Comparison of ENCODE assay signal across 24 cellular contexts in the genomic region with DNA sequence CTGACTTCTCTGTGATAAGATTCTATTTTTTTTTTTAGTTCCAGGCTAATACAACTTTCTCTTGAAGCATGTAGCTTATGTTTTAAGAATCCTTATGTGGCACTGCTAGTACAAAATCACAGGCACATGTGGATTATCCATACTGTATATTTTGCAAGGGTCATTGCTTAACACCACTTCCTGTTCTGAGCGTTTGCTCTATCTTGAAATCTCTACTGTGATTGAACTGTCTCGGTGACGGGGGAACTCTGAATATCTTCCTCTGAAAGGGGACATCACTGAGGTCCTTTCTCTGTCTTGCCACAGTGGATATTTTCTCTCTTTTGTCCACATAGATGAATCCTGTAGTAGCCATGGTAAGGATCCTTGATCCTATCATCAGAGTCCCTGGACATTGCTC. TPM values are rescaled to one million over a fixed set of nuclear protein-coding genes. Genes with fewer than 3 reads are reported as not detected.
DNase-seq lines count a peak whose midpoint lies in the region; ATAC-seq, FAIRE-seq and TF ChIP-seq lines count a peak whose summit lies in the region.
"Had no signal": no experiment of that assay in that cellular context is flagged by ENCODE, and none has a peak within 500 bp of the region (broad histone marks: within the 10 kb centered on the region; RNA-seq: fewer than 3 reads in every experiment).

No MANE protein-coding gene starts in this region.

- H3K9ac ChIP-seq in HepG2 (ENCODE audit: insufficient read depth, low read depth, low read length): no peak overlapping the region; the same call in 1 of the 2 replicates
- no peak overlapping the region for H3K9ac ChIP-seq in smooth muscle cell (ENCODE audit: low read depth)
- H3K9ac ChIP-seq: KMS-11 had no signal

- H3K4me3 ChIP-seq in HepG2 (replicated peaks in 1 of 3; ENCODE audit: insufficient read depth in 1 of 3, low read depth in 2 of 3, low read length in 3 of 3): no peak overlapping the region
- H3K4me3 ChIP-seq in right lobe of liver: no peak overlapping the region
- H3K4me3 ChIP-seq in NB4 (ENCODE audit: low read depth, low read length): no peak overlapping the region
- no peak overlapping the region for H3K4me3 ChIP-seq in smooth muscle cell
- H3K4me3 ChIP-seq: dorsolateral prefrontal cortex, left ventricle myocardium inferior, mucosa of descending colon, upper lobe of right lung had no signal

- peaks cover 4% of the 10 kb centered on the region for H3F3A ChIP-seq in smooth muscle cell (ENCODE audit: low read depth)

- FAIRE-seq in HepG2 (lab: Jason Lieb, UNC): no peak
- FAIRE-seq: H54, TTC549 had no signal

- H3K27ac Mint-ChIP-seq in T-helper 17 cell: peak overlapping the region; percentile 27
- H3K27ac Mint-ChIP-seq: activated naive CD4-positive, alpha-beta T cell treated with anti-CD3 and anti-CD28 coated beads, Interleukin-2, amount 10 ng/mL, durations not matched to agents 7 days and 5 days had no signal

- H2AFZ ChIP-seq in HepG2 (ENCODE audit: low read length) (peak overlapping the region; percentile 18), smooth muscle cell (ENCODE audit: low read depth) (peak overlapping the region; percentile 35)

- TF ChIP-seq CTCF in HepG2 (CRISPR knock-in tag; IDR thresholded peaks at IDR 0.05) (no peak), right lobe of liver (IDR thresholded peaks at IDR 0.05) (no peak), NB4 (IDR thresholded peaks at IDR 0.05; ENCODE audit: low read depth, low read length) (no peak), smooth muscle cell (IDR thresholded peaks at IDR 0.05; ENCODE audit: borderline replicate concordance, insufficient read depth, poor library complexity, severe bottlenecking) (no peak)

- no peak overlapping the region for H3K4me3 Mint-ChIP-seq in T-helper 17 cell
- H3K4me3 Mint-ChIP-seq: activated naive CD4-positive, alpha-beta T cell treated with anti-CD3 and anti-CD28 coated beads, Interleukin-2, amount 10 ng/mL, durations not matched to agents 7 days and 5 days had no signal

- CTCF ChIA-PET in HepG2 (lab: Yijun Ruan, JAX; ENCODE audit: low intra/inter-chr PET ratio, low total read pairs): interaction anchor here (1.2 kb wide), 1 partner anchor 64 kb away, joined by 4 read pairs; no protein-coding TSS in a partner anchor

- H3K27me3 Mint-ChIP-seq in T-helper 17 cell: peaks cover 7% of the 10 kb centered on the region

- peaks cover 2% of the 10 kb centered on the region for H3K36me3 Mint-ChIP-seq in T-helper 17 cell (ENCODE audit: low read depth)
- H3K36me3 Mint-ChIP-seq: activated naive CD4-positive, alpha-beta T cell treated with anti-CD3 and anti-CD28 coated beads, Interleukin-2, amount 10 ng/mL, durations not matched to agents 7 days and 5 days had no signal

- POLR2A ChIA-PET in HepG2 (lab: Yijun Ruan, JAX): no interaction called here

- H3K79me2 ChIP-seq in HepG2 (ENCODE audit: insufficient read depth, low read length): peaks cover 28% of the 10 kb centered on the region
- no peaks in the 10 kb centered on the region for H3K79me2 ChIP-seq in smooth muscle cell (ENCODE audit: low read depth)

- no peak for ATAC-seq in HepG2
- ATAC-seq in right lobe of liver: no peak
- ATAC-seq in T-helper 17 cell: no peak
- no peak for ATAC-seq in HG03159 (IDR thresholded peaks at IDR 0.05; ENCODE audit: unreplicated experiment)
- ATAC-seq in HG02938 (IDR thresholded peaks at IDR 0.05; ENCODE audit: unreplicated experiment): no peak
- ATAC-seq: mucosa of descending colon, upper lobe of right lung had no signal

- 3% methylated on average over 3 of the region's 3 CpGs for WGBS in HepG2 (ENCODE audit: low lambda C conversion rate)
- 23% methylated on average over 3 of the region's 3 CpGs for WGBS in right lobe of liver (ENCODE audit: insufficient coverage, low coverage, low lambda C conversion rate, missing lambda C conversion rate)
- WGBS in smooth muscle cell (ENCODE audit: low lambda C conversion rate): 10% methylated on average over 3 of the region's 3 CpGs

- DNase-seq in HepG2 (ENCODE audit: low spot score) (peak; percentile 45), right lobe of liver (no peak), NB4 (ENCODE audit: low read depth) (peak; percentile 67), T-helper 17 cell (no peak), smooth muscle cell (lab: John Stamatoyannopoulos, UW; ENCODE audit: unreplicated experiment) (no peak), pons (ENCODE audit: low spot score) (no peak)
- DNase-seq: 8988T; activated CD4-positive, alpha-beta T cell treated with anti-CD3 and anti-CD28 coated beads for 48 hours; activated naive CD4-positive, alpha-beta T cell treated with anti-CD3 and anti-CD28 coated beads, Interleukin-2, amount 10 ng/mL, durations not matched to agents 7 days and 5 days; anterior cingulate cortex; central memory CD4-positive, alpha-beta T cell; dorsolateral prefrontal cortex; left ventricle myocardium inferior; mucosa of descending colon; NCI-H2107; NCI-H510A; Right ventricle myocardium superior; substantia nigra; upper lobe of right lung had no signal

- in situ Hi-C loops in HepG2 (cut with HindIII; ENCODE audit: extremely low pct_ligation_motif_present, low pct_unique_long_range_greater_than_20kb): no loop called here

- TF ChIP-seq EP300 in HepG2 (IDR thresholded peaks at IDR 0.05; ENCODE audit: low read depth in 2 of 2, low read length in 2 of 2) (0 out of 4 replicates have a peak, but pooled peaks of 1 of the 2 experiments have one; percentile 6), HepG2 (CRISPR knock-in tag; IDR thresholded peaks at IDR 0.05; ENCODE audit: borderline replicate concordance) (no peak)

- intact Hi-C loops in HepG2 (cut with micrococcal nuclease; ENCODE audit: unreplicated experiment): no loop called here
- intact Hi-C loops in right lobe of liver (cut with DNase I): no loop called here

- H3K9me3 ChIP-seq in HepG2 (ENCODE audit: low read length) (no peaks in the 10 kb centered on the region), right lobe of liver (no peaks in the 10 kb centered on the region), T-helper 17 cell (ENCODE audit: control insufficient read depth, low read length, poor library complexity, severe bottlenecking) (no peaks in the 10 kb centered on the region), smooth muscle cell (replicated peaks; ENCODE audit: low read depth) (no peaks in the 10 kb centered on the region)
- H3K9me3 ChIP-seq: left ventricle myocardium inferior, mucosa of descending colon, upper lobe of right lung had no signal

- H3K36me3 ChIP-seq in HepG2 (replicated peaks in 1 of 2; ENCODE audit: control insufficient read depth in 1 of 2, insufficient read depth in 2 of 2, low read length in 2 of 2) (peaks cover 0 to 3% of the 10 kb centered on the region in 2 experiments; a peak in 1 of 5 replicates), right lobe of liver (no peaks in the 10 kb centered on the region), smooth muscle cell (ENCODE audit: low read depth) (no peaks in the 10 kb centered on the region)
- H3K36me3 ChIP-seq: left ventricle myocardium inferior, upper lobe of right lung had no signal

- peaks cover 18% of the 10 kb centered on the region for H3K4me1 Mint-ChIP-seq in T-helper 17 cell

- TF ChIP-seq POLR2A in HepG2 (IDR thresholded peaks at IDR 0.05; ENCODE audit: insufficient read depth in 1 of 2, low read depth in 2 of 2, low read length in 2 of 2) (no peak), right lobe of liver (IDR thresholded peaks at IDR 0.05) (no peak), NB4 (IDR thresholded peaks at IDR 0.05; ENCODE audit: extremely low read depth, insufficient read length) (no peak)

- H3K27me3 ChIP-seq in HepG2 (ENCODE audit: control insufficient read depth in 1 of 2, insufficient read depth in 2 of 2, low read length in 2 of 2): no peaks in the 10 kb centered on the region
- no peaks in the 10 kb centered on the region for H3K27me3 ChIP-seq in right lobe of liver
- H3K27me3 ChIP-seq in smooth muscle cell (ENCODE audit: low read depth): no peaks in the 10 kb centered on the region
- H3K27me3 ChIP-seq: dorsolateral prefrontal cortex, upper lobe of right lung had no signal

- H4K20me1 ChIP-seq in HepG2 (ENCODE audit: insufficient read depth, low read length): no peaks in the 10 kb centered on the region
- peaks cover 7% of the 10 kb centered on the region for H4K20me1 ChIP-seq in smooth muscle cell (ENCODE audit: low read depth)

- no peak overlapping the region for H3K27ac ChIP-seq in HepG2 (ENCODE audit: extremely low read length, insufficient read depth, low read length)
- H3K27ac ChIP-seq in right lobe of liver: no peak overlapping the region
- H3K27ac ChIP-seq in smooth muscle cell (ENCODE audit: low read depth): no peak overlapping the region
- H3K27ac ChIP-seq: KMS-11, left ventricle myocardium inferior, upper lobe of right lung had no signal

- H3K4me1 ChIP-seq in HepG2 (ENCODE audit: insufficient read depth, low read length) (peaks cover 65% of the 10 kb centered on the region), right lobe of liver (peaks cover 0 to 9% (median 2%) of the 10 kb centered on the region in 4 donors), smooth muscle cell (ENCODE audit: low read depth) (peaks cover 8% of the 10 kb centered on the region)

- TF ChIP-seq RAD21 in HepG2 (CRISPR knock-in tag; IDR thresholded peaks at IDR 0.05): no peak

- peak overlapping the region; percentile 48 for H3K4me2 ChIP-seq in HepG2 (ENCODE audit: low read depth, low read length)
- no peak overlapping the region for H3K4me2 ChIP-seq in smooth muscle cell
- H3K4me2 ChIP-seq: KMS-11 had no signal

- BruUV-seq in HepG2 (replicated peaks; lab: Mats Ljungman, UMichigan): no TSS peak

RNA-seq across cellular contexts. Expression of a gene that starts 2.1 kb away (rescaled TPM):
- total RNA-seq in HepG2 (2016; rRNA removed; fragmentation: Illumina TruSeq; extraction: Trizol) (19.8 and 39.1 TPM in 2 replicates), right lobe of liver (10 to 100 TPM; 11.3 to 19.7 (median 15.9) TPM), T-helper 17 cell (1 to 10 TPM; 1.7 to 2.4 TPM), smooth muscle cell (25.3 and 30.2 TPM in 2 replicates)
- 3.7 and 4.2 TPM in 2 replicates for total RNA-seq in HepG2 (2016; cell fraction: cytosol; rRNA removed; fragmentation: Illumina TruSeq; extraction: Trizol; ENCODE audit: low read depth)
- total RNA-seq in HepG2 (2016; cell fraction: insoluble cytoplasmic fraction; rRNA removed; fragmentation: Illumina TruSeq; extraction: Trizol): 18.3 and 41.8 TPM in 2 replicates
- total RNA-seq in HepG2 (2016; cell fraction: membrane; rRNA removed; fragmentation: Illumina TruSeq; extraction: Trizol): 10.5 and 10.8 TPM in 2 replicates
- total RNA-seq in HepG2 (2016; cell fraction: nucleus; rRNA removed; fragmentation: Illumina TruSeq; extraction: Trizol): 47.7 and 59.7 TPM in 2 replicates
- polyA plus RNA-seq in HepG2 (2011; rRNA removed) (42.2 and 49.6 TPM in 2 replicates), smooth muscle cell (28.6 and 38.8 TPM in 2 replicates)
- polyA plus RNA-seq in HepG2 (2011; cell fraction: cytosol; rRNA removed): 23.5 and 32.3 TPM in 2 replicates
- polyA plus RNA-seq in HepG2 (2011; cell fraction: nucleus; rRNA removed): 121 and 179 TPM in 2 replicates
- polyA plus RNA-seq in HepG2 (2012): 24.0 and 38.1 TPM in 2 replicates
- 3.2 and 3.4 TPM in 2 replicates for polyA plus RNA-seq in HepG2 (2016; cell fraction: cytosol; fragmentation: Illumina TruSeq; extraction: Trizol; ENCODE audit: low read depth)
- polyA plus RNA-seq in HepG2 (2016; cell fraction: insoluble cytoplasmic fraction; fragmentation: Illumina TruSeq; extraction: Trizol; ENCODE audit: low read depth): 16.0 and 21.6 TPM in 2 replicates
- 4.5 and 5.6 TPM in 2 replicates for polyA plus RNA-seq in HepG2 (2016; cell fraction: membrane; fragmentation: Illumina TruSeq; extraction: Trizol; ENCODE audit: low read depth)
- polyA plus RNA-seq in HepG2 (2016; cell fraction: nucleus; fragmentation: Illumina TruSeq; extraction: Trizol; ENCODE audit: insufficient read depth, low read depth): 86.7 and 90.9 TPM in 2 replicates
- polyA minus RNA-seq in HepG2 (2011; rRNA and poly(A)+ RNA removed; ENCODE audit: low replicate concordance): 10.6 and 128 TPM in 2 replicates
- polyA minus RNA-seq in HepG2 (2011; cell fraction: cytosol; rRNA and poly(A)+ RNA removed): 36.4 and 40.3 TPM in 2 replicates
- 19.9 and 27.0 TPM in 2 replicates for polyA minus RNA-seq in HepG2 (2011; cell fraction: nucleus; rRNA and poly(A)+ RNA removed)

Comparison
In these comparisons a context has a peak if more than half of its experiments do, and no peak if none do; other contexts are left out.
1. DNase-seq: peak in HepG2 (single experiment) and NB4 (single experiment); none in right lobe of liver (0 of 3), T-helper 17 cell (0 of 3), smooth muscle cell (single experiment) and pons (single experiment).